ENCODE assay signal across 1 cellular context in the genomic region with DNA sequence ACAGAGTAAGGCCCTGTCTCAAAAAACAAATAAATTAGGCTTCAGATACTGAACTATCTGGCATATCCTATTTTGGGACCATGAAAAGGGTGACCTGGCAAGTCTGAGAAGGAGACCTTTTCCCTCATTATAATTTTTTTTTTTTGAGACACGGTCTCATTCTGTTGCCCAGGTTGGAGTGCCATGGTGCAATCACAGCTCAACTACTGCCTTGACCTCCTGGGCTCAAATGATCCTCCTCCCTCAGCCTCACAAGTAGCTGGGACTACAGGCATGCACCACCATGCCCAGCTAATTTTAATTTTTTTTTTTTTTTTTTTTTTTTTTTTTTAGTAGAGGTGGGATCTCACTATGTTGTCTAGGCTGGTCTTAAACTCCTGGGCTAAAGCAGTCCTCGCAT.
TF ChIP-seq lines count a peak whose summit lies in the region.

No MANE protein-coding gene starts in this region.

TF ChIP-seq in GM12878, 131 proteins besides CTCF, POLR2A, EP300 and RAD21:
- 0 out of 2 replicates have a peak, but pooled peaks have one; percentile 22 for TF ChIP-seq CHD1 (IDR thresholded peaks at IDR 0.05; ENCODE audit: low read depth, low read length)
- no peak for TF ChIP-seq EZH2 (IDR thresholded peaks at IDR 0.05; ENCODE audit: borderline replicate concordance, control insufficient read depth, low read depth, low read length)
